Comparison of ENCODE assay signal across 7 cellular contexts in genomic region chr15:75578948-75579908, GRCh38. TPM values are rescaled to one million over a fixed set of nuclear protein-coding genes. Genes with fewer than 3 reads are reported as not detected.
DNase-seq lines count a peak whose midpoint lies in the region; ATAC-seq and TF ChIP-seq lines count a peak whose summit lies in the region.

TSS of gene PTPN9 (minus strand) at chr15:75579315. CDS start at chr15:75578776, 539 bp downstream.

- H3K36me3 ChIP-seq in duodenal mucosa (ENCODE audit: control insufficient read depth in 1 of 2, insufficient read depth in 2 of 2, low read length in 2 of 2) (no peaks in the 10 kb centered on the region), right lobe of liver (no peaks in the 10 kb centered on the region)

- DNase-seq in NCI-H748 treated with DMSO at 0.1 percent for 48 hours (lab: John Stamatoyannopoulos, UW) = peak; percentile 58
- DNase-seq in activated CD4-positive, alpha-beta memory T cell treated with anti-CD3 and anti-CD28 coated beads for 36 hours = peak; percentile 84
- DNase-seq in right lobe of liver = peak; percentile 84 to 88 (median 85)
- DNase-seq in stimulated activated CD4-positive, alpha-beta T cell treated with anti-CD3 and anti-CD28 coated beads, Interleukin-4, amount 100 ng/mL, for 1 hour = peak; percentile 74

- H3K4me3 ChIP-seq in duodenal mucosa (ENCODE audit: low read depth in 1 of 2, low read length in 2 of 2) (peak within 1 kb of the TSS; percentile 90 to 96), right lobe of liver (peak within 1 kb of the TSS; percentile 72 to 94 (median 92))

- H3K9ac ChIP-seq in duodenal mucosa (ENCODE audit: low read depth in 1 of 2, low read length in 2 of 2) = peak within 1 kb of the TSS; percentile 82 to 93

- H3K27ac Mint-ChIP-seq in activated CD4-positive, alpha-beta memory T cell treated with anti-CD3 and anti-CD28 coated beads for 36 hours = peak within 1 kb of the TSS; percentile 93

- peak within 1 kb of the TSS; percentile 79 for H3K27ac ChIP-seq in duodenal mucosa (ENCODE audit: low read depth, low read length)
- H3K27ac ChIP-seq in right lobe of liver = peak within 1 kb of the TSS; percentile 76 to 85 (median 81)

- H3K36me3 Mint-ChIP-seq in activated CD4-positive, alpha-beta memory T cell treated with anti-CD3 and anti-CD28 coated beads for 36 hours = peaks cover 6% of the 10 kb centered on the region

- ATAC-seq in HG03159 (IDR thresholded peaks at IDR 0.05; ENCODE audit: unreplicated experiment) (peak; percentile 64), right lobe of liver (peak; percentile 86 to 90 (median 88))

- H3K9me3 ChIP-seq in duodenal mucosa (ENCODE audit: control insufficient read depth in 1 of 2, low read length in 2 of 2) = no peaks in the 10 kb centered on the region
- no peaks in the 10 kb centered on the region for H3K9me3 ChIP-seq in right lobe of liver

- H3K4me1 Mint-ChIP-seq in activated CD4-positive, alpha-beta memory T cell treated with anti-CD3 and anti-CD28 coated beads for 36 hours (ENCODE audit: low read depth) = peaks cover 16% of the 10 kb centered on the region

- intact Hi-C loops in activated CD4-positive, alpha-beta memory T cell treated with anti-CD3 and anti-CD28 coated beads for 36 hours (cut with micrococcal nuclease) = loop anchor here (1.0 to 2.0 kb wide), 3 partner anchors 46 to 124 kb away; partner anchors contain the start of genes IMP3 and SNUPN
- intact Hi-C loops in right lobe of liver (cut with DNase I) = no loop called here

- TF ChIP-seq CTCF in right lobe of liver (IDR thresholded peaks at IDR 0.05) = peak; percentile 10 to 49 (median 38)

- no peaks in the 10 kb centered on the region for H3K27me3 ChIP-seq in duodenal mucosa (ENCODE audit: control insufficient read depth in 1 of 2, insufficient read depth in 2 of 2, low read length in 2 of 2)
- H3K27me3 ChIP-seq in right lobe of liver = no peaks in the 10 kb centered on the region

- no peaks in the 10 kb centered on the region for H3K9me3 Mint-ChIP-seq in activated CD4-positive, alpha-beta memory T cell treated with anti-CD3 and anti-CD28 coated beads for 36 hours

- H3K4me1 ChIP-seq in duodenal mucosa (ENCODE audit: control insufficient read depth in 1 of 2, insufficient read depth in 2 of 2, low read length in 2 of 2) (peaks cover 3 to 10% of the 10 kb centered on the region in 2 donors), right lobe of liver (peaks cover 0 to 18% (median 4%) of the 10 kb centered on the region in 4 donors)

- CTCF ChIA-PET in activated CD4-positive, alpha-beta memory T cell treated with anti-CD3 and anti-CD28 coated beads for 36 hours (lab: Charles Lee) = interaction anchor here (0.6 to 4.2 kb wide), 17 partner anchors 10 to 211 kb away, joined by 3 to 19 read pairs (median 4); partner anchors contain the start of genes IMP3, MAN2C1, SIN3A and SNX33

- H3K4me3 Mint-ChIP-seq in activated CD4-positive, alpha-beta memory T cell treated with anti-CD3 and anti-CD28 coated beads for 36 hours = peak within 1 kb of the TSS; percentile 91

- POLR2A ChIA-PET in activated CD4-positive, alpha-beta memory T cell treated with anti-CD3 and anti-CD28 coated beads for 36 hours (lab: Charles Lee) = interaction anchor here (0.6 to 2.7 kb wide), 11 partner anchors 14 to 211 kb away, joined by 3 to 18 read pairs (median 4); partner anchors contain the start of genes IMP3, MAN2C1, SNUPN and SNX33

- WGBS in right lobe of liver (ENCODE audit: insufficient coverage, low coverage, low lambda C conversion rate, missing lambda C conversion rate) = 1% methylated on average over 48 of the region's 77 CpGs

- H3K27me3 Mint-ChIP-seq in activated CD4-positive, alpha-beta memory T cell treated with anti-CD3 and anti-CD28 coated beads for 36 hours = no peaks in the 10 kb centered on the region

- peak; percentile 53 for TF ChIP-seq POLR2A in GM18526 (IDR thresholded peaks at IDR 0.05; ENCODE audit: extremely low read depth, insufficient read length)
- TF ChIP-seq POLR2A in right lobe of liver (IDR thresholded peaks at IDR 0.05) = no peak

RNA-seq across cellular contexts. Expression of gene PTPN9, which starts in this region (rescaled TPM):
- total RNA-seq in activated CD4-positive, alpha-beta memory T cell treated with anti-CD3 and anti-CD28 coated beads for 36 hours = 10 to 100 TPM; 19.2 to 20.9 TPM
- total RNA-seq in right lobe of liver = 10 to 100 TPM in 3 of 6 experiments, 1 to 10 TPM in 3; 7.6 to 15.4 (median 10.0) TPM

Comparison
In these comparisons a context has a peak if more than half of its experiments do, and no peak if none do; other contexts are left out.
1. Peak in every context shown above with its lines: DNase-seq, ATAC-seq, H3K4me3 ChIP-seq and H3K27ac ChIP-seq.